31 cellular contexts compared by ENCODE assay signal in genomic region chr12:119448737-119449136, GRCh38.
DNase-seq lines count a peak whose midpoint lies in the region; ATAC-seq and TF ChIP-seq lines count a peak whose summit lies in the region.
"Had no signal": no experiment of that assay in that cellular context is flagged by ENCODE, and none has a peak within 500 bp of the region (broad histone marks: within the 10 kb centered on the region; RNA-seq: fewer than 3 reads in every experiment).

No MANE protein-coding gene starts in this region.

- H3K27me3 ChIP-seq in heart right ventricle, result peaks cover 0 to 10% (median 0%) of the 10 kb centered on the region in 7 donors
- peaks cover 32% of the 10 kb centered on the region for H3K27me3 ChIP-seq in left ventricle myocardium inferior (ENCODE audit: low read depth)
- H3K27me3 ChIP-seq: brain microvascular endothelial cell, esophagus muscularis mucosa, foreskin keratinocyte, testis had no signal

- 69 to 72% methylated on average over 3 of the region's 3 CpGs for WGBS in heart right ventricle, 2 donors

- H3K36me3 ChIP-seq in heart right ventricle (no peaks in the 10 kb centered on the region), left ventricle myocardium inferior (no peaks in the 10 kb centered on the region)
- H3K36me3 ChIP-seq: brain microvascular endothelial cell, esophagus muscularis mucosa, HAP-1, lower lobe of right lung, right lobe of liver, spleen had no signal

- TF ChIP-seq CTCF in foreskin fibroblast (IDR thresholded peaks at IDR 0.05; ENCODE audit: low read depth, low read length), result no peak
- no peak for TF ChIP-seq CTCF in heart right ventricle (IDR thresholded peaks at IDR 0.05)
- no peak for TF ChIP-seq CTCF in left ventricle myocardium inferior (IDR thresholded peaks at IDR 0.05; ENCODE audit: borderline replicate concordance)

- H3K9me3 ChIP-seq in heart right ventricle (no peaks in the 10 kb centered on the region), left ventricle myocardium inferior (replicated peaks) (no peaks in the 10 kb centered on the region)
- H3K9me3 ChIP-seq: esophagus muscularis mucosa, HAP-1, lower lobe of right lung, right lobe of liver, spleen, testis had no signal

- H3K4me1 ChIP-seq in heart right ventricle (no peaks in the 10 kb centered on the region), left ventricle myocardium inferior (no peaks in the 10 kb centered on the region)
- H3K4me1 ChIP-seq: esophagus muscularis mucosa, foreskin keratinocyte, HAP-1, lower lobe of right lung, right lobe of liver, spleen had no signal

- no peak overlapping the region for H3K4me3 ChIP-seq in foreskin fibroblast (ENCODE audit: low read depth in 1 of 2, low read length in 2 of 2)
- H3K4me3 ChIP-seq in heart right ventricle, result no peak overlapping the region
- no peak overlapping the region for H3K4me3 ChIP-seq in left ventricle myocardium inferior
- H3K4me3 ChIP-seq: dorsolateral prefrontal cortex, esophagus muscularis mucosa, HAP-1, lower lobe of right lung, right lobe of liver, spleen, testis had no signal

- no peak overlapping the region for H3K27ac ChIP-seq in heart right ventricle
- H3K27ac ChIP-seq in left ventricle myocardium inferior (replicated peaks), result no peak overlapping the region
- H3K27ac ChIP-seq: 22Rv1, brain microvascular endothelial cell, esophagus muscularis mucosa, foreskin keratinocyte, lower lobe of right lung, right lobe of liver, spleen, testis, VCaP had no signal

- intact Hi-C loops in heart right ventricle (cut with DNase I) (loop anchor here in 3 of 10 donors (5.0 to 10.0 kb wide), 3 partner anchors 94 to 99 kb away; no protein-coding TSS in a partner anchor), left ventricle myocardium inferior (cut with micrococcal nuclease) (loop anchor here (10.0 kb wide), 1 partner anchor 96 kb away; no protein-coding TSS in a partner anchor)

- no peak for ATAC-seq in heart right ventricle
- ATAC-seq: activated CD4-positive, alpha-beta T cell treated with anti-CD3 and anti-CD28 coated beads for 36 hours; activated CD8-positive, alpha-beta T cell treated with anti-CD3 and anti-CD28 coated beads for 36 hours; activated T-helper 17 cell treated with anti-CD3 and anti-CD28 coated beads, Interleukin-2, amount 50 U/mL, for 72 hours; foreskin keratinocyte; lower lobe of right lung; naive thymus-derived CD8-positive, alpha-beta T cell had no signal

- DNase-seq in DMS 273 (lab: John Stamatoyannopoulos, UW; ENCODE audit: unreplicated experiment), result peak; percentile 41
- DNase-seq in DMS 273 treated with DMSO at 0.1 percent for 48 hours (lab: John Stamatoyannopoulos, UW), result no peak
- peak; percentile 12 for DNase-seq in H4 (ENCODE audit: low spot score)
- DNase-seq in NCI-H2227 treated with DMSO at 0.1 percent for 48 hours (lab: John Stamatoyannopoulos, UW), result peak; percentile 7
- DNase-seq in SHP77 treated with DMSO at 0.1 percent for 48 hours (lab: John Stamatoyannopoulos, UW), result peak; percentile 24
- DNase-seq in foreskin fibroblast, result no peak
- no peak for DNase-seq in heart right ventricle
- no peak for DNase-seq in left ventricle myocardium inferior
- DNase-seq: activated CD4-positive, alpha-beta T cell treated with anti-CD3 and anti-CD28 coated beads for 36 hours; activated CD8-positive, alpha-beta memory T cell treated with anti-CD3 and anti-CD28 coated beads, Interleukin-2, amount 50 U/mL, for 48 hours; activated CD8-positive, alpha-beta T cell treated with anti-CD3 and anti-CD28 coated beads for 36 hours; amniotic stem cell; brain microvascular endothelial cell; dorsolateral prefrontal cortex; foreskin keratinocyte; head of caudate nucleus; kidney; lower lobe of right lung; naive thymus-derived CD8-positive, alpha-beta T cell; NCI-H187; nucleus accumbens; right lobe of liver; spleen; stimulated activated CD4-positive, alpha-beta T cell treated with anti-CD3 and anti-CD28 coated beads, Interleukin-2, amount 100 ng/mL, for 24 hours; SW 1271; testis had no signal

Comparison
In these comparisons a context has a peak if more than half of its experiments do, and no peak if none do; other contexts are left out.
1. DNase-seq: peak in DMS 273 (single experiment), H4 (single experiment), NCI-H2227 treated with DMSO at 0.1 percent for 48 hours (single experiment) and SHP77 treated with DMSO at 0.1 percent for 48 hours (single experiment); none in DMS 273 treated with DMSO at 0.1 percent for 48 hours (single experiment), foreskin fibroblast (0 of 2), heart right ventricle (0 of 2) and left ventricle myocardium inferior (single experiment).